ENCODE assay signal across 9 cellular contexts in the genomic region with DNA sequence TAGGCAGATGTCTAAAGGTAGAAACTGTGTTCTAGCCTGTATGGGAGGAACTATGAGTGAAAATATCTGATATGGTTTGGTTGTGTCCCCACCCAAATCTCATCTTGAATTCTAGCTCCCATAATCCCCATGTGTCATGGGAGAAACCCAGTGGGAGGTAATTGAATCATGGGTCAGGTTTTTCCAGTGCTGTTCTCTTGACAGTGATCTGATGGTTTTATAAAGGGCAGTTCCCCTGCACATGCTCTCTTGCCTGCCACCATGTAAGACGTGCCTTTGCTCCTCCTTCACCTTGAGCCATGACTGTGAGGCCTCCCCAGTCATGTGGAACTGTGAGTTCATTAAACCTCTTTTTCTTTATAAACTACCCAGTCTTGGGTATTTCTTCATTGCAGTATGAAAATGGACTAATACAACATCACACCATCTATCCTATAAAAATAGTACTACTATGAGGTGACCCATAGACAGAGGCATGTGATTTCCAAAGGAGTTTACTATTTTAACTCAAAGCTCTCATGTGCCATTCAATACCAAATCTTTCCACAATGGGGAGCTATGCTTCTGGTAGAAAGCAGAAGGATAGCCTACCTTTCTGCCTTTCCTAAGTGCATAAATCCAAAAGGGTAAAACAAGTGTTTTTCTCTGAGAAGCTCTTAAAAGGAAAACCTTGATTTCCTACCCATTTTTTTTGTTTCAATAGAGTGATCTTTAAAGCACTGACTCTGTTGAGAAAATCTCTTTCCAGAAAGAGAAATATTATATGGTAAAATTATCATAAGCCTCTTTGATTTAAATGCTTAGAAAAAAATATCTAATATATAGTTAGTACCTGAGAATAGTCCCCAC. TPM values are rescaled to one million over a fixed set of nuclear protein-coding genes. Genes with fewer than 3 reads are reported as not detected.
DNase-seq lines count a peak whose midpoint lies in the region; ATAC-seq and TF ChIP-seq lines count a peak whose summit lies in the region.
"Had no signal": no experiment of that assay in that cellular context is flagged by ENCODE, and none has a peak within 500 bp of the region (broad histone marks: within the 10 kb centered on the region; RNA-seq: fewer than 3 reads in every experiment).

No MANE protein-coding gene starts in this region.

- 0 out of 4 replicates have a peak overlapping the region, but pooled peaks of 1 of the 2 experiments have one; percentile 3 for H3K27ac ChIP-seq in SK-N-SH (ENCODE audit: low read depth in 2 of 2, low read length in 1 of 2)

- H3K4me2 ChIP-seq in SK-N-SH, result no peak overlapping the region

- no peak overlapping the region for H2AFZ ChIP-seq in SK-N-SH (ENCODE audit: low read depth)

- DNase-seq in AG10803 (ENCODE audit: low read depth) (peak; percentile 29), SK-N-SH (peak; percentile 7), fibroblast of villous mesenchyme (ENCODE audit: low read depth) (peak; percentile 50), sciatic nerve (ENCODE audit: low spot score) (no peak)
- DNase-seq in stimulated activated CD4-positive, alpha-beta T cell treated with anti-CD3 and anti-CD28 coated beads, Interleukin-2, amount 100 ng/mL, for 24 hours, result no peak

- TF ChIP-seq RAD21 in SK-N-SH (IDR thresholded peaks at IDR 0.05; ENCODE audit: low read length), result peak; percentile 61

- H4K20me1 ChIP-seq in SK-N-SH (ENCODE audit: insufficient read depth), result peaks cover 11% of the 10 kb centered on the region

- H3K79me2 ChIP-seq in SK-N-SH (ENCODE audit: insufficient read depth), result peaks cover 72% of the 10 kb centered on the region

- ATAC-seq in GM18909 (IDR thresholded peaks at IDR 0.05; ENCODE audit: poor library complexity, unreplicated experiment), result no peak
- ATAC-seq in HG03095 (IDR thresholded peaks at IDR 0.05; ENCODE audit: unreplicated experiment), result no peak
- no peak for ATAC-seq in sciatic nerve

- no peaks in the 10 kb centered on the region for H3K4me1 ChIP-seq in SK-N-SH (ENCODE audit: control insufficient read depth in 1 of 2, insufficient read depth in 2 of 2, low read depth in 1 of 2, low read length in 1 of 2)

- peaks cover 31% of the 10 kb centered on the region for H3F3A ChIP-seq in SK-N-SH (replicated peaks; ENCODE audit: insufficient read depth)

- peaks cover 89 to 98% of the 10 kb centered on the region in 2 experiments for H3K36me3 ChIP-seq in SK-N-SH (replicated peaks in 1 of 2; ENCODE audit: control insufficient read depth in 1 of 2, insufficient read depth in 2 of 2, low read length in 1 of 2)

- 94% methylated on average over 1 of the region's 1 CpG for WGBS in SK-N-SH (ENCODE audit: low lambda C conversion rate)

- no peak for TF ChIP-seq EP300 in SK-N-SH (IDR thresholded peaks at IDR 0.05; ENCODE audit: borderline replicate concordance in 1 of 2, low read depth in 1 of 2, low read length in 1 of 2)

- CTCF ChIA-PET in SK-N-SH (lab: Yijun Ruan, JAX), result interaction anchor here (0.8 to 3.5 kb wide), 20 partner anchors 9 to 429 kb away, joined by 3 to 24 read pairs (median 4); no protein-coding TSS in a partner anchor

- no peak overlapping the region for H3K9ac ChIP-seq in SK-N-SH

- H3K4me3 ChIP-seq in AG10803 (ENCODE audit: low read length) (no peak overlapping the region), SK-N-SH (ENCODE audit: low read depth in 2 of 2, low read length in 1 of 2) (no peak overlapping the region), fibroblast of villous mesenchyme (ENCODE audit: low read depth, low read length) (no peak overlapping the region)

- POLR2A ChIA-PET in SK-N-SH (lab: Yijun Ruan, JAX), result interaction anchor here (0.6 kb wide), 1 partner anchor 478 kb away, joined by 3 read pairs; no protein-coding TSS in a partner anchor

- H3K9me3 ChIP-seq in SK-N-SH, result no peaks in the 10 kb centered on the region

- peak; percentile 51 for TF ChIP-seq CTCF in AG10803 (conservative IDR thresholded peaks at IDR 0.05; ENCODE audit: low read length)
- TF ChIP-seq CTCF in GM12873 (IDR thresholded peaks at IDR 0.05; ENCODE audit: insufficient read depth, low read depth, low read length, missing control alignments), result peak; percentile 52
- peak; percentile 65 for TF ChIP-seq CTCF in SK-N-SH (IDR thresholded peaks at IDR 0.05)
- TF ChIP-seq CTCF in fibroblast of villous mesenchyme (IDR thresholded peaks at IDR 0.05; ENCODE audit: insufficient read depth, low read depth, low read length), result peak; percentile 48

- H3K27me3 ChIP-seq in SK-N-SH (ENCODE audit: insufficient read depth), result no peaks in the 10 kb centered on the region

- intact Hi-C loops in sciatic nerve (cut with DNase I), result no loop called here

- H3K9me2 ChIP-seq in SK-N-SH, result no peaks in the 10 kb centered on the region

TF ChIP-seq in SK-N-SH, 30 proteins besides CTCF, POLR2A, EP300 and RAD21:
- TF ChIP-seq NRF1 (IDR thresholded peaks at IDR 0.05; ENCODE audit: low read depth, low read length) (no peak), YY1 (IDR thresholded peaks at IDR 0.05; ENCODE audit: low read depth) (no peak), SIN3A (IDR thresholded peaks at IDR 0.05; ENCODE audit: borderline replicate concordance, low read depth, low read length) (no peak), SMC3 (IDR thresholded peaks at IDR 0.05; ENCODE audit: low read depth, low read length) (0 out of 2 replicates have a peak, but pooled peaks have one; percentile 14), RCOR1 (IDR thresholded peaks at IDR 0.05; ENCODE audit: low read length) (no peak), GABPA (IDR thresholded peaks at IDR 0.05; ENCODE audit: low read depth) (no peak)
TF ChIP-seq in SK-N-SH: peak in this region for 1.

RNA-seq across cellular contexts. Expression of gene SEC31A, which starts 38.8 kb away (rescaled TPM):
- polyA plus RNA-seq in SK-N-SH (2012; rRNA removed), result 147 and 191 TPM in 2 replicates
- polyA plus RNA-seq in SK-N-SH (2012; cell fraction: cytosol; rRNA removed), result 141 and 148 TPM in 2 replicates
- 118 and 233 TPM in 2 replicates for polyA plus RNA-seq in SK-N-SH (2012; cell fraction: nucleus; rRNA removed)
- 381 and 523 TPM in 2 replicates for total RNA-seq in fibroblast of villous mesenchyme
- 286 TPM for total RNA-seq in sciatic nerve

RNA-seq across cellular contexts. Expression of gene THAP9, which starts 48.4 kb away (rescaled TPM):
- polyA plus RNA-seq in SK-N-SH (2012; rRNA removed), result 1.5 and 1.6 TPM in 2 replicates
- polyA plus RNA-seq in SK-N-SH (2012; cell fraction: cytosol; rRNA removed), result 1.5 and 1.7 TPM in 2 replicates
- 1.2 and 3.7 TPM in 2 replicates for polyA plus RNA-seq in SK-N-SH (2012; cell fraction: nucleus; rRNA removed)
- 2.3 and 3.9 TPM in 2 replicates for total RNA-seq in fibroblast of villous mesenchyme
- total RNA-seq in sciatic nerve, result 5.5 TPM

RNA-seq across cellular contexts. Expression of gene SCD5, which starts 53.5 kb away (rescaled TPM):
- 23.7 and 28.0 TPM in 2 replicates for polyA plus RNA-seq in SK-N-SH (2012; rRNA removed)
- 25.6 and 27.2 TPM in 2 replicates for polyA plus RNA-seq in SK-N-SH (2012; cell fraction: cytosol; rRNA removed)
- polyA plus RNA-seq in SK-N-SH (2012; cell fraction: nucleus; rRNA removed), result 11.2 and 15.2 TPM in 2 replicates
- total RNA-seq in fibroblast of villous mesenchyme (2.3 and 6.9 TPM in 2 replicates), sciatic nerve (50.6 TPM)
- polyA plus RNA-seq: IgD-negative memory B cell had no signal

Comparison
In these comparisons a context has a peak if more than half of its experiments do, and no peak if none do; other contexts are left out.
1. DNase-seq: peak in AG10803 (single experiment), SK-N-SH (single experiment) and fibroblast of villous mesenchyme (single experiment); none in stimulated activated CD4-positive, alpha-beta T cell treated with anti-CD3 and anti-CD28 coated beads, Interleukin-2, amount 100 ng/mL, for 24 hours (0 of 2) and sciatic nerve (single experiment).
2. Peak in every context shown above with its lines, with median percentiles within 50 percentile points of each other: CTCF ChIP-seq.